31 cellular contexts compared by ENCODE assay signal in genomic region chr15:34011476-34011875, GRCh38. TPM values are rescaled to one million over a fixed set of nuclear protein-coding genes. Genes with fewer than 3 reads are reported as not detected.
"Had no signal": no experiment of that assay in that cellular context is flagged by ENCODE, and none has a peak within 500 bp of the region (broad histone marks: within the 10 kb centered on the region; RNA-seq: fewer than 3 reads in every experiment).

No MANE protein-coding gene starts in this region.

- H3K4me3 Mint-ChIP-seq: activated B cell treated with CpG ODN at 0.5 μM for 24 hours; activated naive CD8-positive, alpha-beta T cell; activated T-cell treated with anti-CD3 and anti-CD28 coated beads, Interleukin-2, amount 50 U/mL, for 4 hours; central memory CD8-positive, alpha-beta T cell; memory B cell; naive thymus-derived CD4-positive, alpha-beta T cell; stimulated activated naive CD8-positive, alpha-beta T cell treated with anti-CD3 and anti-CD28 coated beads, Interleukin-15, Interleukin-2, amounts not matched to agents 100 ng/mL and 50 ng/mL, for 24 hours; T-helper 1 cell treated with Interleukin-12 subunit alpha and Interleukin-12 subunit beta and Interleukin-4 antibody, amounts not matched to agents 30 μg/mL and 1 μg/mL, for 36 hours had no signal

- H3K9me3 Mint-ChIP-seq: activated B cell treated with CpG ODN at 0.5 μM for 24 hours; activated T-cell treated with anti-CD3 and anti-CD28 coated beads, Interleukin-2, amount 50 U/mL, for 4 hours; activated T-helper 2 cell treated with anti-CD3 and anti-CD28 coated beads, Interferon-gamma antibody, Interleukin-2, Interleukin-4, amounts not matched to agents 10 μg/mL and 5 μg/mL and 100 μg/mL, durations not matched to agents 14 hours and 24 hours and 36 hours; central memory CD8-positive, alpha-beta T cell; memory B cell; stimulated activated naive CD8-positive, alpha-beta T cell treated with anti-CD3 and anti-CD28 coated beads, Interleukin-15, Interleukin-2, amounts not matched to agents 100 ng/mL and 50 ng/mL, for 24 hours; T-helper 1 cell treated with Interleukin-12 subunit alpha and Interleukin-12 subunit beta and Interleukin-4 antibody, amounts not matched to agents 30 μg/mL and 1 μg/mL, for 36 hours had no signal

- H3K27me3 Mint-ChIP-seq: activated B cell treated with CpG ODN at 0.5 μM for 24 hours; activated naive CD8-positive, alpha-beta T cell; central memory CD8-positive, alpha-beta T cell; memory B cell; progenitor cell of endocrine pancreas; stimulated activated naive CD8-positive, alpha-beta T cell treated with anti-CD3 and anti-CD28 coated beads, Interleukin-15, Interleukin-2, amounts not matched to agents 100 ng/mL and 50 ng/mL, for 24 hours had no signal

- DNase-seq: activated B cell treated with CpG ODN at 0.5 μM for 24 hours; activated CD4-positive, alpha-beta T cell treated with anti-CD3 and anti-CD28 coated beads for 4 hours; activated CD4-positive, alpha-beta T cell treated with anti-CD3 and anti-CD28 coated beads, Interleukin-2, amount 50 U/mL, for 48 hours; activated CD8-positive, alpha-beta memory T cell treated with anti-CD3 and anti-CD28 coated beads, Interleukin-2, amount 50 U/mL, for 48 hours; activated naive CD4-positive, alpha-beta T cell; activated T-cell treated with anti-CD3 and anti-CD28 coated beads, Interleukin-2, amount 50 U/mL, for 4 hours; adrenal gland; cortex of kidney; heart right ventricle; islet precursor cell; left cardiac atrium; naive thymus-derived CD4-positive, alpha-beta T cell; stimulated activated CD4-positive, alpha-beta T cell treated with anti-CD3 and anti-CD28 coated beads, Interleukin-1b, Interleukin-23, amount 100 ng/mL, for 48 hours; substantia nigra; T1000; thyroid gland; upper lobe of right lung had no signal

- H3K27ac Mint-ChIP-seq: activated B cell treated with CpG ODN at 0.5 μM for 24 hours; activated naive CD8-positive, alpha-beta T cell; activated T-helper 2 cell treated with anti-CD3 and anti-CD28 coated beads, Interferon-gamma antibody, Interleukin-2, Interleukin-4, amounts not matched to agents 10 μg/mL and 5 μg/mL and 100 μg/mL, durations not matched to agents 14 hours and 24 hours and 36 hours; memory B cell; naive thymus-derived CD4-positive, alpha-beta T cell; progenitor cell of endocrine pancreas; stimulated activated naive CD8-positive, alpha-beta T cell treated with anti-CD3 and anti-CD28 coated beads, Interleukin-15, Interleukin-2, amounts not matched to agents 100 ng/mL and 50 ng/mL, for 24 hours; T-helper 1 cell treated with Interleukin-12 subunit alpha and Interleukin-12 subunit beta and Interleukin-4 antibody, amounts not matched to agents 30 μg/mL and 1 μg/mL, for 36 hours had no signal

- H3K4me1 Mint-ChIP-seq: activated B cell treated with CpG ODN at 0.5 μM for 24 hours had no signal

RNA-seq across cellular contexts. Expression of gene CHRM5, which starts 43.2 kb away (rescaled TPM):
- total RNA-seq: activated B cell treated with CpG ODN at 0.5 μM for 24 hours; activated CD8-positive, alpha-beta memory T cell treated with anti-CD3 and anti-CD28 coated beads for 36 hours; activated T-helper 2 cell treated with anti-CD3 and anti-CD28 coated beads, Interferon-gamma antibody, Interleukin-2, Interleukin-4, amounts not matched to agents 10 μg/mL and 5 μg/mL and 100 μg/mL, durations not matched to agents 14 hours and 24 hours and 36 hours; adrenal gland; ascending aorta; epithelial cell of proximal tubule; heart right ventricle; left cardiac atrium; liver; mononuclear cell; naive thymus-derived CD4-positive, alpha-beta T cell; osteocyte; progenitor cell of endocrine pancreas; skeletal muscle tissue; thyroid gland; upper lobe of right lung had no signal
